Comparison of ENCODE assay signal across 14 cellular contexts in the genomic region with DNA sequence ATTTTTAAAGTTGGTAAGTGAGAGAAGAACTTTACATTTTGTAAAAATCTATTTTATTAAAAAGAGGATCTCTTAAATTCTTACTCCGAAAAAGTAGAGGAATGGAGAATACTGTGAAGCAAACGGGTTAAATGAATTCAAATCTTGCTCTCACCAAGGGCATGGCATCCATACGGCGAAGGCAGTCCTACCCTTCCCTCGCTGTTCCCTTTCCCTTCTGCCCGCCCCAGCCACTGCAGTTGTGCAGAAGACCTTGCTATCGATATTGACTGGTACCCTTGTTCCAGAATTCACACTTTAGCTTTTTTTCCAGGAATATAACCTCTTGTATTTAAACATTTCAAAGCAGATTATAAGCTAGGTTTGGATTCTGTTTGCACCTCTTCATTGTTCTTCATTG.
DNase-seq lines count a peak whose midpoint lies in the region; ATAC-seq, FAIRE-seq and TF ChIP-seq lines count a peak whose summit lies in the region.
"Had no signal": no experiment of that assay in that cellular context is flagged by ENCODE, and none has a peak within 500 bp of the region (broad histone marks: within the 10 kb centered on the region; RNA-seq: fewer than 3 reads in every experiment).

No MANE protein-coding gene starts in this region.

- DNase-seq in HepG2 (ENCODE audit: low spot score) = no peak
- no peak for DNase-seq in SK-N-MC (ENCODE audit: low read depth, low spot score)
- DNase-seq in smooth muscle cell (lab: John Stamatoyannopoulos, UW; ENCODE audit: unreplicated experiment) = no peak
- no peak for DNase-seq in glutamatergic neuron
- no peak for DNase-seq in kidney tubule cell (ENCODE audit: low spot score)
- DNase-seq in activated effector memory CD4-positive, alpha-beta T cell treated with Interleukin-2 at 50 U/mL for 16 hours = no peak
- DNase-seq: GF-D8 had no signal

- H3F3A ChIP-seq in smooth muscle cell (ENCODE audit: low read depth) = no peaks in the 10 kb centered on the region

- in situ Hi-C loops in HepG2 (cut with HindIII; ENCODE audit: extremely low pct_ligation_motif_present, low pct_unique_long_range_greater_than_20kb) = loop anchor here (25.0 kb wide), 1 partner anchor 738 kb away; no protein-coding TSS in a partner anchor

- no peak for ATAC-seq in HepG2
- ATAC-seq: CD8-positive, alpha-beta T cell had no signal

- TF ChIP-seq RAD21 in liver (IDR thresholded peaks at IDR 0.05) (no peak), HepG2 (CRISPR knock-in tag; IDR thresholded peaks at IDR 0.05) (no peak)

- H3K9ac ChIP-seq in liver (ENCODE audit: low read depth in 1 of 2, low read length in 2 of 2) (peak overlapping the region; percentile 61 to 90), HepG2 (ENCODE audit: insufficient read depth, low read depth, low read length) (no peak overlapping the region), SK-N-MC (ENCODE audit: insufficient read length) (peak overlapping the region; percentile 56), smooth muscle cell (ENCODE audit: low read depth) (no peak overlapping the region)

- CTCF ChIA-PET in HepG2 (lab: Yijun Ruan, JAX; ENCODE audit: low intra/inter-chr PET ratio, low total read pairs) = no interaction called here

- H3K4me1 Mint-ChIP-seq in nephron = peaks cover 19% of the 10 kb centered on the region
- peaks cover 13% of the 10 kb centered on the region for H3K4me1 Mint-ChIP-seq in glutamatergic neuron (ENCODE audit: low read depth, unreplicated experiment)
- H3K4me1 Mint-ChIP-seq: IgD-negative memory B cell had no signal

- H3K9me3 ChIP-seq in liver (ENCODE audit: control insufficient read depth in 4 of 4, low read length in 3 of 4) = no peaks in the 10 kb centered on the region
- no peaks in the 10 kb centered on the region for H3K9me3 ChIP-seq in HepG2 (ENCODE audit: low read length)
- no peaks in the 10 kb centered on the region for H3K9me3 ChIP-seq in SK-N-MC (ENCODE audit: low read depth, low read length)
- H3K9me3 ChIP-seq in smooth muscle cell (replicated peaks; ENCODE audit: low read depth) = no peaks in the 10 kb centered on the region
- H3K9me3 ChIP-seq: BE2C had no signal

- 48% methylated on average over 7 of the region's 7 CpGs for WGBS in liver
- 73% methylated on average over 7 of the region's 7 CpGs for WGBS in HepG2 (ENCODE audit: low lambda C conversion rate)
- 93% methylated on average over 7 of the region's 7 CpGs for WGBS in smooth muscle cell (ENCODE audit: low lambda C conversion rate)

- H3K27ac ChIP-seq in liver (ENCODE audit: low read depth in 1 of 2, low read length in 2 of 2) (peak overlapping the region; percentile 85 to 90), HepG2 (ENCODE audit: extremely low read length, insufficient read depth, low read length) (no peak overlapping the region), SK-N-MC (peak overlapping the region; percentile 82), smooth muscle cell (ENCODE audit: low read depth) (no peak overlapping the region)

- POLR2A ChIA-PET in HepG2 (lab: Yijun Ruan, JAX) = no interaction called here

- intact Hi-C loops in HepG2 (cut with micrococcal nuclease; ENCODE audit: unreplicated experiment) = loop anchor here (5.0 to 10.0 kb wide), 2 partner anchors 447 to 451 kb away; no protein-coding TSS in a partner anchor

- H3K9me3 Mint-ChIP-seq in nephron (no peaks in the 10 kb centered on the region), glutamatergic neuron (ENCODE audit: unreplicated experiment) (peaks cover 2% of the 10 kb centered on the region)
- H3K9me3 Mint-ChIP-seq: CD14-positive monocyte; CD8-positive, alpha-beta T cell; IgD-negative memory B cell had no signal

- TF ChIP-seq POLR2A in HepG2 (IDR thresholded peaks at IDR 0.05; ENCODE audit: insufficient read depth in 1 of 2, low read depth in 2 of 2, low read length in 2 of 2) = no peak

- H2AFZ ChIP-seq in HepG2 (ENCODE audit: low read length) (no peak overlapping the region), smooth muscle cell (ENCODE audit: low read depth) (peak overlapping the region; percentile 79)

- BruUV-seq in HepG2 (replicated peaks; lab: Mats Ljungman, UMichigan) = no TSS peak

- no peak for TF ChIP-seq EP300 in HepG2 (IDR thresholded peaks at IDR 0.05; ENCODE audit: low read depth in 2 of 2, low read length in 2 of 2)
- TF ChIP-seq EP300 in HepG2 (CRISPR knock-in tag; IDR thresholded peaks at IDR 0.05; ENCODE audit: borderline replicate concordance) = no peak

- H3K27me3 Mint-ChIP-seq in nephron (ENCODE audit: low read depth) (no peaks in the 10 kb centered on the region), glutamatergic neuron (ENCODE audit: unreplicated experiment) (no peaks in the 10 kb centered on the region)

- H3K4me1 ChIP-seq in liver (ENCODE audit: control insufficient read depth in 4 of 4, insufficient read depth in 4 of 4, low read length in 3 of 4) (peaks cover 0 to 36% (median 34%) of the 10 kb centered on the region in 4 donors), HepG2 (ENCODE audit: insufficient read depth, low read length) (peaks cover 16% of the 10 kb centered on the region), smooth muscle cell (ENCODE audit: low read depth) (peaks cover 16% of the 10 kb centered on the region)

- H3K4me3 Mint-ChIP-seq in nephron = peak overlapping the region in 2 of 3 experiments; percentile 14 to 52
- no peak overlapping the region for H3K4me3 Mint-ChIP-seq in glutamatergic neuron (ENCODE audit: unreplicated experiment)
- H3K4me3 Mint-ChIP-seq: CD14-positive monocyte; CD8-positive, alpha-beta T cell had no signal

- no peak for FAIRE-seq in HepG2 (lab: Jason Lieb, UNC)
- FAIRE-seq: D721Med had no signal

- TF ChIP-seq CTCF in liver (IDR thresholded peaks at IDR 0.05; ENCODE audit: low read depth, low read length, missing input control) (no peak), HepG2 (CRISPR knock-in tag; IDR thresholded peaks at IDR 0.05) (no peak), nephron (IDR thresholded peaks at IDR 0.05; ENCODE audit: unreplicated experiment in 3 of 3) (no peak), smooth muscle cell (IDR thresholded peaks at IDR 0.05; ENCODE audit: borderline replicate concordance, insufficient read depth, poor library complexity, severe bottlenecking) (no peak), glutamatergic neuron (IDR thresholded peaks at IDR 0.05; ENCODE audit: partially characterized antibody, unreplicated experiment) (no peak)

- H3K36me3 Mint-ChIP-seq in nephron (ENCODE audit: low read depth) (no peaks in the 10 kb centered on the region), glutamatergic neuron (ENCODE audit: unreplicated experiment) (no peaks in the 10 kb centered on the region)
- H3K36me3 Mint-ChIP-seq: CD14-positive monocyte; CD8-positive, alpha-beta T cell; IgD-negative memory B cell had no signal

- H3K36me3 ChIP-seq in liver (ENCODE audit: control insufficient read depth in 4 of 4, insufficient read depth in 3 of 4, low read depth in 1 of 4, low read length in 3 of 4) (no peaks in the 10 kb centered on the region), HepG2 (replicated peaks in 1 of 2; ENCODE audit: control insufficient read depth in 1 of 2, insufficient read depth in 2 of 2, low read length in 2 of 2) (no peaks in the 10 kb centered on the region), SK-N-MC (ENCODE audit: insufficient read depth, low read length) (no peaks in the 10 kb centered on the region), smooth muscle cell (ENCODE audit: low read depth) (no peaks in the 10 kb centered on the region)
- H3K36me3 ChIP-seq: BE2C had no signal

- H3K4me2 ChIP-seq in HepG2 (ENCODE audit: low read depth, low read length) (no peak overlapping the region), smooth muscle cell (no peak overlapping the region)

- H3K79me2 ChIP-seq in HepG2 (ENCODE audit: insufficient read depth, low read length) (no peaks in the 10 kb centered on the region), smooth muscle cell (ENCODE audit: low read depth) (no peaks in the 10 kb centered on the region)

- no peaks in the 10 kb centered on the region for H3K27me3 ChIP-seq in liver (ENCODE audit: control insufficient read depth in 4 of 4, insufficient read depth in 4 of 4, low read length in 3 of 4)
- no peaks in the 10 kb centered on the region for H3K27me3 ChIP-seq in HepG2 (ENCODE audit: control insufficient read depth in 1 of 2, insufficient read depth in 2 of 2, low read length in 2 of 2)
- H3K27me3 ChIP-seq in smooth muscle cell (ENCODE audit: low read depth) = peaks cover 8% of the 10 kb centered on the region
- H3K27me3 ChIP-seq: BE2C had no signal

- H4K20me1 ChIP-seq in HepG2 (ENCODE audit: insufficient read depth, low read length) = no peaks in the 10 kb centered on the region
- no peaks in the 10 kb centered on the region for H4K20me1 ChIP-seq in smooth muscle cell (ENCODE audit: low read depth)

- H3K4me3 ChIP-seq in liver (ENCODE audit: low read depth in 1 of 3, low read length in 3 of 3) = peak overlapping the region in 2 of 3 donors; percentile 59 to 90
- H3K4me3 ChIP-seq in HepG2 (replicated peaks in 1 of 3; ENCODE audit: insufficient read depth in 1 of 3, low read depth in 2 of 3, low read length in 3 of 3) = no peak overlapping the region
- peak overlapping the region; percentile 77 for H3K4me3 ChIP-seq in SK-N-MC
- no peak overlapping the region for H3K4me3 ChIP-seq in smooth muscle cell

- H3K27ac Mint-ChIP-seq in nephron = peak overlapping the region; percentile 55 to 86 (median 79)
- H3K27ac Mint-ChIP-seq in glutamatergic neuron (ENCODE audit: unreplicated experiment) = no peak overlapping the region
- H3K27ac Mint-ChIP-seq: CD8-positive, alpha-beta T cell; IgD-negative memory B cell had no signal

TF ChIP-seq in HepG2, 621 proteins besides CTCF, POLR2A, EP300 and RAD21 (continues in another document):
- TF ChIP-seq ZNF30 (CRISPR knock-in tag; IDR thresholded peaks at IDR 0.05) (no peak), CCDC6 (CRISPR knock-in tag; IDR thresholded peaks at IDR 0.05) (no peak)

Comparison
In these comparisons a context has a peak if more than half of its experiments do, and no peak if none do; other contexts are left out.
1. H3K27ac ChIP-seq: peak in liver (2 of 2) and SK-N-MC (single experiment); none in HepG2 (single experiment) and smooth muscle cell (single experiment).
2. H3K4me3 ChIP-seq: peak in liver (2 of 3) and SK-N-MC (single experiment); none in HepG2 (0 of 3) and smooth muscle cell (single experiment).
3. H3K9ac ChIP-seq: peak in liver (2 of 2) and SK-N-MC (single experiment); none in HepG2 (single experiment) and smooth muscle cell (single experiment).